8 cellular contexts compared by ENCODE assay signal in the genomic region with DNA sequence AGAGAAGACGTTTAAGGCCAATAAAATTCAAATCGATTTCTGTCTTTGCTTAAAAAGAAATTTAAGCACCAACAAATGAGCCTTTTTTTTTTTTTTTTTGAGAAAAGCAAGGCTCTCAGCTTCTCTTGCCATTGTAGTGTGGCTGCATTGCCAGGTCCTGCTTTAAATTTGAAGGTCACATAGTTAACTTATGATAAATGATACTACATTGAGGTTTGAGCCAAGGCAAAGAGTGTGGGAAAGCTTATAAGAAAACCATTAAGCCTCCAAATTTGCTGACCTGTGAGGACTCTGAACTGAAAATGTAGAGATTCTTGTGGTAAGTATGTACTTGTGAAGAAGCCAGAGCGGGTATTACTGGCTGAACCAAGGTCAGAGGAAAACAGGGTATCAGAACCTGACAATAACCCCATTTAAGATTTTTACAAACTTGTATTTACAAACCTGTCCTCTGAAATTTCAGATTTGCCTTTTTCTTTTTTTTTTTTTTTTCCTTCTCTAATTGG.
"Had no signal": no experiment of that assay in that cellular context is flagged by ENCODE, and none has a peak within 500 bp of the region (broad histone marks: within the 10 kb centered on the region; RNA-seq: fewer than 3 reads in every experiment).

No MANE protein-coding gene starts in this region.

- FAIRE-seq: G401.6, GM12878, GM12891, GM12892, GM18507, GM19239 had no signal

- H3K4me3 ChIP-seq: GM12878 had no signal

- ATAC-seq: GM12878 had no signal

- DNase-seq: GDM1, GF-D8 had no signal
